8 cellular contexts compared by ENCODE assay signal in genomic region chr20:2508631-2509467, GRCh38. TPM values are rescaled to one million over a fixed set of nuclear protein-coding genes. Genes with fewer than 3 reads are reported as not detected.
DNase-seq lines count a peak whose midpoint lies in the region; FAIRE-seq and TF ChIP-seq lines count a peak whose summit lies in the region.

ZNF343 (minus strand) TSS chr20:2508915; CDS start chr20:2493895, 15,020 bp downstream.

- peak within 1 kb of the TSS; percentile 82 to 96 for H3K4me3 ChIP-seq in neutrophil (ENCODE audit: low read depth in 1 of 2, low read length in 1 of 2)

- peak within 1 kb of the TSS; percentile 75 for H3K27ac ChIP-seq in neutrophil

- FAIRE-seq in H54 (lab: Jason Lieb, UNC) (no peak), frontal cortex (lab: Jason Lieb, UNC) (no peak)

- DNase-seq in G401 (ENCODE audit: low spot score) (peak; percentile 91), H54 (ENCODE audit: insufficient read length, low spot score) (peak; percentile 76), LoVo (ENCODE audit: low spot score) (peak; percentile 83), SIG-M5 treated with dmso at 0.1 percent for 504 hours (lab: John Stamatoyannopoulos, UW; ENCODE audit: unreplicated experiment) (peak; percentile 89), frontal cortex (ENCODE audit: low spot score in 2 of 2) (peak; percentile 72 to 88), superior temporal gyrus (ENCODE audit: extremely low spot score) (peak; percentile 94)
- peak; percentile 57 for DNase-seq in activated gamma-delta T cell treated with anti-CD3 and anti-CD28 coated beads, Interleukin-2, amount 50 U/mL, for 16 hours (ENCODE audit: low read depth)

- peaks cover 13 to 14% of the 10 kb centered on the region in 2 experiments for H3K4me1 ChIP-seq in neutrophil (ENCODE audit: control insufficient read depth in 1 of 2, insufficient read depth in 1 of 2, low read depth in 1 of 2, low read length in 1 of 2)

- no peaks in the 10 kb centered on the region for H3K36me3 ChIP-seq in neutrophil

- H3K9me3 ChIP-seq in neutrophil: no peaks in the 10 kb centered on the region

- TF ChIP-seq CTCF in neutrophil (IDR thresholded peaks at IDR 0.05): peak; percentile 14

- peak; percentile 63 for TF ChIP-seq POLR2A in H54 (IDR thresholded peaks at IDR 0.05; ENCODE audit: low read depth, low read length)

- H3K27me3 ChIP-seq in neutrophil: peaks cover 28% of the 10 kb centered on the region

- in situ Hi-C loops in G401 (cut with HindIII; ENCODE audit: low sequenced_read_pairs): no loop called here

RNA-seq across cellular contexts. Expression of gene ZNF343, which starts in this region (rescaled TPM):
- total RNA-seq in G401 (2014; rRNA removed; shearing (Covaris generic)): 7.6 and 11.3 TPM in 2 replicates
- 8.6 TPM for total RNA-seq in frontal cortex

Comparison
In these comparisons a context has a peak if more than half of its experiments do, and no peak if none do; other contexts are left out.
1. Peak in every context shown above with its lines: DNase-seq, H3K4me3 ChIP-seq and H3K27ac ChIP-seq.